Comparison of ENCODE assay signal across 12 cellular contexts in the genomic region with DNA sequence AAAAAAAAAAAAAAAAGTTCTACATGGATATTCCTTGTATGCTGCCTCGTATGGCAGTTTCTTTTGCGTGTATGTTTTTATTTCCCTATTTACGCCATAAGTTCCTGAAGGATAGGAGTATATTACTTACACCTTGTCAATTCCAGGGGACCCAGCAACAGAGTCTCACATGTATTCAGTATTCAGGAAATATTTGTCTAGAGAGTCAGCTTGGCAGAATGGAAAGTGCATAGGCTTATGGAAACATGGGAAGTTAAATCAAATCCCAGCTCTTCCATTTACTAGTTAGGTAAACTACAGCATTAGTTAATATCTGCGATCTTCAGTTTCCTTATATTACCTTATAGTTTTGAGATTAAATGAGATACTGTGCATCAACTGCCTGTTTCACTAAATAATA. TPM values are rescaled to one million over a fixed set of nuclear protein-coding genes. Genes with fewer than 3 reads are reported as not detected.
DNase-seq lines count a peak whose midpoint lies in the region; ATAC-seq and TF ChIP-seq lines count a peak whose summit lies in the region.
"Had no signal": no experiment of that assay in that cellular context is flagged by ENCODE, and none has a peak within 500 bp of the region (broad histone marks: within the 10 kb centered on the region; RNA-seq: fewer than 3 reads in every experiment).

No MANE protein-coding gene starts in this region.

- H2AFZ ChIP-seq in PC-3 (ENCODE audit: low read length) = 0 out of 2 replicates have a peak overlapping the region, but pooled peaks have one; percentile 25

- ATAC-seq in PC-3 (no peak), GM21367 (IDR thresholded peaks at IDR 0.05; ENCODE audit: unreplicated experiment) (no peak)

- BruUV-seq in PC-3 (replicated peaks; lab: Mats Ljungman, UMichigan) = TSS peak; percentile 25

- H3K27me3 ChIP-seq in PC-3 (ENCODE audit: low read length) = no peaks in the 10 kb centered on the region
- H3K27me3 ChIP-seq in skeletal muscle satellite cell (ENCODE audit: control insufficient read depth, insufficient read depth, low read length) = no peaks in the 10 kb centered on the region
- H3K27me3 ChIP-seq: BE2C had no signal

- no peak overlapping the region for H3K4me3 ChIP-seq in PC-3 (ENCODE audit: low read length)
- no peak overlapping the region for H3K4me3 ChIP-seq in skeletal muscle satellite cell (ENCODE audit: low read length)

- peak overlapping the region; percentile 66 for H3K4me2 ChIP-seq in PC-3 (ENCODE audit: low read length)
- H3K4me2 ChIP-seq in skeletal muscle satellite cell (ENCODE audit: low read length) = peak overlapping the region; percentile 75

- no peaks in the 10 kb centered on the region for H4K20me1 ChIP-seq in PC-3 (ENCODE audit: low read length)

- H3K9ac ChIP-seq in PC-3 (ENCODE audit: low read length) (peak overlapping the region; percentile 67), skeletal muscle satellite cell (ENCODE audit: low read depth, low read length) (peak overlapping the region; percentile 84)

- H3K9me3 ChIP-seq in PC-3 (ENCODE audit: low read length) (0 out of 2 replicates have a peak, but pooled peaks cover 5% of the 10 kb centered on the region), skeletal muscle satellite cell (replicated peaks; ENCODE audit: low read length) (no peaks in the 10 kb centered on the region)
- H3K9me3 ChIP-seq: BE2C had no signal

- no peaks in the 10 kb centered on the region for H3F3A ChIP-seq in PC-3 (ENCODE audit: low read length, unreplicated experiment)

- H3K36me3 ChIP-seq in PC-3 (ENCODE audit: low read depth, low read length) (no peaks in the 10 kb centered on the region), skeletal muscle satellite cell (ENCODE audit: insufficient read depth, low read length) (no peaks in the 10 kb centered on the region)
- H3K36me3 ChIP-seq: BE2C had no signal

- no peak for TF ChIP-seq CTCF in PC-3 (conservative IDR thresholded peaks at IDR 0.05; ENCODE audit: low read depth, low read length)

- intact Hi-C loops in PC-3 (cut with micrococcal nuclease) = loop anchor here (5.0 kb wide), 1 partner anchor 135 kb away; no protein-coding TSS in a partner anchor

- peak overlapping the region; percentile 90 for H3K27ac ChIP-seq in PC-3 (ENCODE audit: low read length)

- no peaks in the 10 kb centered on the region for H3K9me2 ChIP-seq in PC-3 (replicated peaks; ENCODE audit: low read length)

- POLR2A ChIA-PET in PC-3 (lab: Charles Lee; ENCODE audit: unreplicated experiment) = no interaction called here

- DNase-seq in EH (ENCODE audit: low read depth) (peak; percentile 30), PC-3 (no peak), dermis microvascular lymphatic vessel endothelial cell (ENCODE audit: low read depth in 2 of 2) (peak; percentile 33 to 58), NCI-H2081 treated with DMSO at 0.1 percent for 48 hours (lab: John Stamatoyannopoulos, UW) (no peak)
- DNase-seq in activated effector memory CD4-positive, alpha-beta T cell treated with anti-CD3 and anti-CD28 coated beads, Interleukin-2, amount 50 U/mL, for 16 hours = no peak

- CTCF ChIA-PET in PC-3 (lab: Charles Lee) = interaction anchor here (0.6 to 1.0 kb wide), 2 partner anchors 20 to 471 kb away, joined by 4 to 5 read pairs; no protein-coding TSS in a partner anchor

- H3K4me1 ChIP-seq in PC-3 (ENCODE audit: insufficient read depth, low read length) = peaks cover 43% of the 10 kb centered on the region
- peaks cover 39% of the 10 kb centered on the region for H3K4me1 ChIP-seq in skeletal muscle satellite cell (ENCODE audit: control insufficient read depth, insufficient read depth, low read length)
- H3K4me1 ChIP-seq: BE2C had no signal

- no peaks in the 10 kb centered on the region for H3K79me2 ChIP-seq in PC-3 (ENCODE audit: low read length)

RNA-seq across cellular contexts. Expression of a gene that starts 51.1 kb away (rescaled TPM):
- total RNA-seq in PC-3 (2014; rRNA removed) = not detected in 2 replicates
- total RNA-seq in dermis microvascular lymphatic vessel endothelial cell = not detected in 2 replicates
- total RNA-seq in skeletal muscle satellite cell (2012; rRNA removed) = not detected in 2 replicates
- total RNA-seq: CD8-positive, alpha-beta T cell; HT1080; RPMI7951; SK-MEL-5 had no signal

Comparison
In these comparisons a context has a peak if more than half of its experiments do, and no peak if none do; other contexts are left out.
1. DNase-seq: peak in EH (single experiment) and dermis microvascular lymphatic vessel endothelial cell (2 of 2); none in PC-3 (single experiment), activated effector memory CD4-positive, alpha-beta T cell treated with anti-CD3 and anti-CD28 coated beads, Interleukin-2, amount 50 U/mL, for 16 hours (single experiment) and NCI-H2081 treated with DMSO at 0.1 percent for 48 hours (single experiment).